ENCODE assay signal across 2 cellular contexts in genomic region chr14:86405250-86405649, GRCh38.
A peak's percentile ranks its signal among the peaks of the same experiment; 100 is the strongest.
TF ChIP-seq lines count a peak whose summit lies in the region.

No MANE protein-coding gene starts in this region.

TF ChIP-seq in HepG2, 621 proteins besides CTCF, POLR2A, EP300 and RAD21:
- no peak for TF ChIP-seq KLF12 (CRISPR knock-in tag; IDR thresholded peaks at IDR 0.05; ENCODE audit: borderline replicate concordance)
- no peak for TF ChIP-seq HOXA9 (CRISPR knock-in tag; IDR thresholded peaks at IDR 0.05; ENCODE audit: borderline replicate concordance)
- no peak for TF ChIP-seq ZNF770 (CRISPR knock-in tag; IDR thresholded peaks at IDR 0.05)
- TF ChIP-seq ZNF775 (CRISPR knock-in tag; IDR thresholded peaks at IDR 0.05; ENCODE audit: borderline replicate concordance), result no peak
- no peak for TF ChIP-seq ZNF761 (CRISPR knock-in tag; conservative IDR thresholded peaks at IDR 0.05)
- TF ChIP-seq MYC (CRISPR knock-in tag; IDR thresholded peaks at IDR 0.05; ENCODE audit: borderline replicate concordance), result no peak
- TF ChIP-seq ZBED4 (CRISPR knock-in tag; IDR thresholded peaks at IDR 0.05; ENCODE audit: borderline replicate concordance), result no peak
- TF ChIP-seq ZNF781 (CRISPR knock-in tag; IDR thresholded peaks at IDR 0.05; ENCODE audit: borderline replicate concordance, not compliant biosample characterization), result no peak
- no peak for TF ChIP-seq CAMTA2 (CRISPR knock-in tag; IDR thresholded peaks at IDR 0.05; ENCODE audit: borderline replicate concordance)
- no peak for TF ChIP-seq ZNF34 (CRISPR knock-in tag; IDR thresholded peaks at IDR 0.05; ENCODE audit: borderline replicate concordance)
- TF ChIP-seq MAFF (IDR thresholded peaks at IDR 0.05; ENCODE audit: low read depth, low read length), result peak; percentile 97
- peak; percentile 95 to 98 for TF ChIP-seq MAFK (conservative IDR thresholded peaks at IDR 0.05 in 1 of 2, IDR thresholded peaks at IDR 0.05 in 1 of 2; ENCODE audit: low read length in 2 of 2)
- TF ChIP-seq ZNF773 (CRISPR knock-in tag; IDR thresholded peaks at IDR 0.05; ENCODE audit: borderline replicate concordance), result no peak

TF ChIP-seq in K562, 482 proteins besides CTCF, POLR2A, EP300 and RAD21:
- TF ChIP-seq CGGBP1 (CRISPR knock-in tag; IDR thresholded peaks at IDR 0.05) (no peak), SMC3 (conservative IDR thresholded peaks at IDR 0.05; ENCODE audit: insufficient read depth, low read depth, low read length) (no peak), ZNF316 (IDR thresholded peaks at IDR 0.05) (peak; percentile 41; the same call in 1 of the 2 replicates), ATF4 (CRISPR knock-in tag; IDR thresholded peaks at IDR 0.05) (no peak), MAFG (tag; conservative IDR thresholded peaks at IDR 0.05) (peak; percentile 42), MAFF (IDR thresholded peaks at IDR 0.05; ENCODE audit: low read length) (peak; percentile 75), ZNF311 (CRISPR knock-in tag; IDR thresholded peaks at IDR 0.05) (no peak), MAFK (IDR thresholded peaks at IDR 0.05; ENCODE audit: low read length) (peak; percentile 83), C11orf30 (IDR thresholded peaks at IDR 0.05; ENCODE audit: low read depth) (peak; percentile 6; the same call in 1 of the 2 replicates)
